Comparison of ENCODE assay signal across 8 cellular contexts in genomic region chrX:73562986-73563739, GRCh38. TPM values are rescaled to one million over a fixed set of nuclear protein-coding genes. Genes with fewer than 3 reads are reported as not detected.
DNase-seq lines count a peak whose midpoint lies in the region; ATAC-seq, FAIRE-seq and TF ChIP-seq lines count a peak whose summit lies in the region.

Gene CHIC1 (plus strand): TSS chrX:73563197. CDS start chrX:73563285, 88 bp downstream.

- FAIRE-seq in keratinocyte (lab: Jason Lieb, UNC) = no peak

- H3K27ac Mint-ChIP-seq in central memory CD8-positive, alpha-beta T cell (ENCODE audit: low read depth) = peak within 1 kb of the TSS; percentile 96

- peaks cover 15% of the 10 kb centered on the region for H3K4me1 Mint-ChIP-seq in central memory CD8-positive, alpha-beta T cell

- peak within 1 kb of the TSS; percentile 70 for H3K27ac ChIP-seq in keratinocyte (ENCODE audit: control insufficient read depth, insufficient read depth, low read length)

- TF ChIP-seq CTCF in keratinocyte (optimal IDR thresholded peaks at IDR 0.05 in 1 of 3, IDR thresholded peaks at IDR 0.05 in 1 of 3, conservative IDR thresholded peaks at IDR 0.05 in 1 of 3; ENCODE audit: extremely low read depth in 1 of 3, insufficient read depth in 2 of 3, low read length in 3 of 3) = no peak

- no peaks in the 10 kb centered on the region for H3K79me2 ChIP-seq in keratinocyte (ENCODE audit: control insufficient read depth, insufficient read depth, low read length)

- peak within 1 kb of the TSS; percentile 94 for H2AFZ ChIP-seq in keratinocyte (ENCODE audit: control insufficient read depth, low read length)

- peak within 1 kb of the TSS; percentile 89 for H3K4me3 Mint-ChIP-seq in central memory CD8-positive, alpha-beta T cell

- H3K27me3 ChIP-seq in keratinocyte (ENCODE audit: control insufficient read depth, extremely low read depth, insufficient read depth, low read length) = peaks cover 7% of the 10 kb centered on the region

- H4K20me1 ChIP-seq in keratinocyte (ENCODE audit: control insufficient read depth, extremely low read depth, insufficient read depth, low read length) = no peaks in the 10 kb centered on the region

- ATAC-seq in GM18498 (IDR thresholded peaks at IDR 0.05; ENCODE audit: unreplicated experiment) = peak; percentile 69
- peak; percentile 69 for ATAC-seq in HG02885 (IDR thresholded peaks at IDR 0.05; ENCODE audit: poor library complexity, unreplicated experiment)
- peak; percentile 72 to 80 for ATAC-seq in activated CD4-positive, CD25-positive, alpha-beta regulatory T cell treated with anti-CD3 and anti-CD28 coated beads, Interleukin-2, amount 50 U/mL, for 24 hours
- peak; percentile 74 for ATAC-seq in central memory CD8-positive, alpha-beta T cell (replicated peaks; ENCODE audit: extremely low read depth, poor library complexity, severe bottlenecking)
- ATAC-seq in GM18520 (IDR thresholded peaks at IDR 0.05; ENCODE audit: unreplicated experiment) = no peak

- H3K9me3 ChIP-seq in keratinocyte (ENCODE audit: control insufficient read depth, low read depth, low read length) = no peaks in the 10 kb centered on the region

- DNase-seq in NCI-H2107 (lab: John Stamatoyannopoulos, UW) = peak; percentile 27
- peak; percentile 41 to 55 for DNase-seq in central memory CD8-positive, alpha-beta T cell (ENCODE audit: low spot score in 2 of 2)
- DNase-seq in keratinocyte (ENCODE audit: low read depth, low spot score) = peak; percentile 13
- peak; percentile 37 to 44 for DNase-seq in stimulated activated CD4-positive, alpha-beta T cell treated with anti-CD3 and anti-CD28 coated beads, Interleukin-15, amount 100 ng/mL, for 1 hour (ENCODE audit: low read depth in 1 of 2, low spot score in 1 of 2)

- H3K9ac ChIP-seq in keratinocyte (ENCODE audit: control insufficient read depth, extremely low read depth, insufficient read depth, low read length) = peak within 1 kb of the TSS; percentile 76

- peaks cover 6% of the 10 kb centered on the region for H3K36me3 Mint-ChIP-seq in central memory CD8-positive, alpha-beta T cell (ENCODE audit: insufficient read depth)

- no peaks in the 10 kb centered on the region for H3K27me3 Mint-ChIP-seq in central memory CD8-positive, alpha-beta T cell

- H3K4me1 ChIP-seq in keratinocyte (ENCODE audit: control insufficient read depth, extremely low read depth, insufficient read depth, low read length) = no peaks in the 10 kb centered on the region

- peak within 1 kb of the TSS; percentile 86 for H3K4me2 ChIP-seq in keratinocyte (ENCODE audit: control insufficient read depth, extremely low read depth, insufficient read depth, low read depth, low read length)

- H3K9me1 ChIP-seq in keratinocyte (ENCODE audit: control insufficient read depth, extremely low read depth, insufficient read depth, low read length) = no peaks in the 10 kb centered on the region

- peak within 1 kb of the TSS; percentile 60 to 85 (median 72) for H3K4me3 ChIP-seq in keratinocyte (ENCODE audit: control insufficient read depth in 2 of 3, extremely low read depth in 1 of 3, insufficient read depth in 2 of 3, low read depth in 1 of 3, low read length in 3 of 3)

- H3K9me3 Mint-ChIP-seq in central memory CD8-positive, alpha-beta T cell = no peaks in the 10 kb centered on the region

- dilution Hi-C loops in keratinocyte (cut with MboI; ENCODE audit: extremely low pct_ligation_motif_present, low sequenced_read_pairs) = no loop called here

- H3K36me3 ChIP-seq in keratinocyte (ENCODE audit: control insufficient read depth in 2 of 2, extremely low read depth in 1 of 2, insufficient read depth in 2 of 2, low read length in 2 of 2) = no peaks in the 10 kb centered on the region

RNA-seq across cellular contexts. Expression of gene CHIC1, which starts in this region (rescaled TPM):
- 4.1 to 6.3 TPM (median 4.3 TPM) in 3 replicates for polyA plus RNA-seq in keratinocyte
- 0.39 TPM for polyA plus RNA-seq in keratinocyte (2011; ENCODE audit: low read depth)
- 2.5 and 5.8 TPM in 2 replicates for polyA plus RNA-seq in keratinocyte (2011; cell fraction: cytosol; rRNA removed)
- polyA plus RNA-seq in keratinocyte (2011; cell fraction: nucleus; rRNA removed) = 4.6 and 7.1 TPM in 2 replicates
- polyA plus RNA-seq in keratinocyte (2012; ENCODE audit: low replicate concordance) = 1.1 and 3.5 TPM in 2 replicates
- 1.8 to 7.6 TPM (median 3.8 TPM) in 3 replicates for polyA minus RNA-seq in keratinocyte
- polyA minus RNA-seq in keratinocyte (2011; cell fraction: cytosol; rRNA and poly(A)+ RNA removed) = 5.2 TPM
- polyA minus RNA-seq in keratinocyte (2011; cell fraction: nucleus; rRNA and poly(A)+ RNA removed) = 3.9 and 8.8 TPM in 2 replicates
